Comparison of ENCODE assay signal across 26 cellular contexts in the genomic region with DNA sequence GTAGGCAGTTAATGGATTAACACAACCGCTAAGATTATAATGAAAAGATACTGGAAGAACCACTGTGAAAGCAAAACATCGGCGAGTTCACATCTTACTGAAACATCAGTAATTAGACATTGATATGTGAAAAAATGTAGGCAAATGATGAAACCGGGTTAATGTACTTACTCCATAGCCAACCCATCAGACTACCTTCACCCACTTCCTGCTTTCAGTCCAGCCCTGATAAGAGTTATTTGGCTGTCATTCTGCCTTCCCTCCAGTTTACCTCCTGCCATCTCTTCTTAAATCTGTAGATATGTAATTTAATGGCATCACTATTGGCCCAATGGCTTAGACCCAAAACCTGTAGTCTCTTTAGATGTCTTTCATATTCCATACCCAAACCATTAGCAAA. TPM values are rescaled to one million over a fixed set of nuclear protein-coding genes. Genes with fewer than 3 reads are reported as not detected.
"Had no signal": no experiment of that assay in that cellular context is flagged by ENCODE, and none has a peak within 500 bp of the region (broad histone marks: within the 10 kb centered on the region; RNA-seq: fewer than 3 reads in every experiment).

No MANE protein-coding gene starts in this region.

- H3K36me3 ChIP-seq: lower lobe of right lung, ovary, sigmoid colon, stomach, thyroid gland had no signal

- H3K9me3 ChIP-seq: lower lobe of right lung, ovary, psoas muscle, sigmoid colon, stomach, thyroid gland had no signal

- FAIRE-seq: frontal cortex had no signal

- H3K27me3 ChIP-seq: ovary, sigmoid colon, stomach, thyroid gland had no signal

- DNase-seq: dorsolateral prefrontal cortex; effector CD4-positive, alpha-beta T cell; hypothalamus; immature natural killer cell; islet precursor cell; kidney glomerular epithelial cell; left colon; left ventricle myocardium superior; lower lobe of right lung; naive thymus-derived CD8-positive, alpha-beta T cell; nephron progenitor cell; nucleus accumbens; ovary; posterior cingulate gyrus; psoas muscle; right cardiac atrium; sigmoid colon; stimulated activated CD4-positive, alpha-beta T cell treated with anti-CD3 and anti-CD28 coated beads, Interleukin-2, amount 100 ng/mL, for 24 hours; stimulated activated CD4-positive, alpha-beta T cell treated with anti-CD3 and anti-CD28 coated beads, Interleukin-4, amount 100 ng/mL, for 24 hours; stimulated activated naive CD4-positive, alpha-beta T cell treated with Interleukin-2 at 50 U/mL for 16 hours; stomach; thyroid gland; trophoblast cell had no signal

- H3K4me1 ChIP-seq: lower lobe of right lung, psoas muscle, sigmoid colon, thyroid gland had no signal

- H3K4me3 ChIP-seq: dorsolateral prefrontal cortex, lower lobe of right lung, ovary, psoas muscle, sigmoid colon, stomach, thyroid gland had no signal

RNA-seq across cellular contexts. Expression of a gene that starts 46.0 kb away (rescaled TPM):
- total RNA-seq: fibroblast of villous mesenchyme; left ventricle myocardium superior; myocyte; naive thymus-derived CD8-positive, alpha-beta T cell had no signal
- polyA plus RNA-seq: immature natural killer cell; naive thymus-derived CD8-positive, alpha-beta T cell had no signal
